1 cellular context compared by ENCODE assay signal in genomic region chr16:48546774-48547173, GRCh38.
TF ChIP-seq lines count a peak whose summit lies in the region.

No MANE protein-coding gene starts in this region.

TF ChIP-seq in HepG2, 621 proteins besides CTCF, POLR2A, EP300 and RAD21 (continued from another document and continues in another):
- no peak for TF ChIP-seq MXD1 (CRISPR knock-in tag; IDR thresholded peaks at IDR 0.05)
- no peak for TF ChIP-seq ZNF318 (CRISPR knock-in tag; IDR thresholded peaks at IDR 0.05)
- TF ChIP-seq MNT (IDR thresholded peaks at IDR 0.05) = no peak
- peak; percentile 66 for TF ChIP-seq ZGPAT (CRISPR knock-in tag; IDR thresholded peaks at IDR 0.05)
- no peak for TF ChIP-seq ZNF224 (CRISPR knock-in tag; IDR thresholded peaks at IDR 0.05)
- no peak for TF ChIP-seq RELA (CRISPR knock-in tag; IDR thresholded peaks at IDR 0.05)
- TF ChIP-seq ZSCAN25 (CRISPR knock-in tag; IDR thresholded peaks at IDR 0.05) = no peak
- no peak for TF ChIP-seq CENPX (CRISPR knock-in tag; IDR thresholded peaks at IDR 0.05)
- TF ChIP-seq ZHX1 (CRISPR knock-in tag; IDR thresholded peaks at IDR 0.05; ENCODE audit: low read depth) = no peak
- no peak for TF ChIP-seq SRF (IDR thresholded peaks at IDR 0.05; ENCODE audit: low read depth, low read length)
- no peak; the same call in 1 of the 2 replicates for TF ChIP-seq ZNF441 (CRISPR knock-in tag; IDR thresholded peaks at IDR 0.05; ENCODE audit: borderline replicate concordance)
- no peak for TF ChIP-seq ZNF512 (CRISPR knock-in tag; IDR thresholded peaks at IDR 0.05)
- no peak for TF ChIP-seq ZNF703 (CRISPR knock-in tag; IDR thresholded peaks at IDR 0.05; ENCODE audit: borderline replicate concordance)
- no peak for TF ChIP-seq ZNF761 (CRISPR knock-in tag; conservative IDR thresholded peaks at IDR 0.05)
- no peak for TF ChIP-seq KDM5B (CRISPR knock-in tag; IDR thresholded peaks at IDR 0.05; ENCODE audit: borderline replicate concordance)
- no peak for TF ChIP-seq RNF2 (conservative IDR thresholded peaks at IDR 0.05; ENCODE audit: low read depth)
- no peak for TF ChIP-seq DNMT1 (CRISPR knock-in tag; IDR thresholded peaks at IDR 0.05)
- no peak for TF ChIP-seq ZNF569 (CRISPR knock-in tag; IDR thresholded peaks at IDR 0.05; ENCODE audit: borderline replicate concordance)
- TF ChIP-seq ZSCAN22 (CRISPR knock-in tag; IDR thresholded peaks at IDR 0.05) = no peak
- TF ChIP-seq RFXANK (CRISPR knock-in tag; IDR thresholded peaks at IDR 0.05) = no peak
- TF ChIP-seq ZNF143 (CRISPR knock-in tag; IDR thresholded peaks at IDR 0.05) = no peak
- peak; percentile 98 for TF ChIP-seq TBX2 (CRISPR knock-in tag; IDR thresholded peaks at IDR 0.05; ENCODE audit: borderline replicate concordance)
- no peak for TF ChIP-seq EZH2 (conservative IDR thresholded peaks at IDR 0.05; ENCODE audit: low read depth, low read length)
- no peak for TF ChIP-seq ZNF691 (CRISPR knock-in tag; IDR thresholded peaks at IDR 0.05; ENCODE audit: borderline replicate concordance, low read depth)
- no peak for TF ChIP-seq ZNF251 (CRISPR knock-in tag; IDR thresholded peaks at IDR 0.05)
- TF ChIP-seq ZNF354B (CRISPR knock-in tag; IDR thresholded peaks at IDR 0.05) = no peak
- TF ChIP-seq ZFP36 (IDR thresholded peaks at IDR 0.05; ENCODE audit: borderline replicate concordance, low read depth, low read length, partially characterized antibody) = no peak
- no peak for TF ChIP-seq NCOA5 (CRISPR knock-in tag; IDR thresholded peaks at IDR 0.05)
- TF ChIP-seq KDM6A (CRISPR knock-in tag; IDR thresholded peaks at IDR 0.05; ENCODE audit: low read depth) = peak; percentile 54; the same call in 1 of the 2 replicates
- TF ChIP-seq ZBTB33 (CRISPR knock-in tag; IDR thresholded peaks at IDR 0.05) = no peak
- no peak for TF ChIP-seq ZNF292 (CRISPR knock-in tag; IDR thresholded peaks at IDR 0.05; ENCODE audit: borderline replicate concordance, low read depth)
- TF ChIP-seq ZSCAN9 (CRISPR knock-in tag; IDR thresholded peaks at IDR 0.05; ENCODE audit: borderline replicate concordance) = 0 out of 2 replicates have a peak, but pooled peaks have one; percentile 61
- no peak for TF ChIP-seq SMAD3 (CRISPR knock-in tag; IDR thresholded peaks at IDR 0.05)
- no peak for TF ChIP-seq NFE2L2 (IDR thresholded peaks at IDR 0.05; ENCODE audit: low read length)
- no peak for TF ChIP-seq ZNF18 (CRISPR knock-in tag; IDR thresholded peaks at IDR 0.05; ENCODE audit: insufficient replicate concordance)
- 0 out of 2 replicates have a peak, but pooled peaks have one; percentile 22 for TF ChIP-seq RCOR2 (CRISPR knock-in tag; IDR thresholded peaks at IDR 0.05)
- no peak for TF ChIP-seq ZNF562 (CRISPR knock-in tag; IDR thresholded peaks at IDR 0.05; ENCODE audit: borderline replicate concordance)
- TF ChIP-seq KLF16 (CRISPR knock-in tag; IDR thresholded peaks at IDR 0.05) = no peak
